In genomic region chr12:50246873-50247612, GRCh38 we compare ENCODE assay signal across 7 cellular contexts. TPM values are rescaled to one million over a fixed set of nuclear protein-coding genes. Genes with fewer than 3 reads are reported as not detected.
DNase-seq lines count a peak whose midpoint lies in the region; ATAC-seq lines count a peak whose summit lies in the region.

No MANE protein-coding gene starts in this region.

- ATAC-seq in GM19023 (IDR thresholded peaks at IDR 0.05; ENCODE audit: unreplicated experiment) (peak; percentile 52), HG03039 (IDR thresholded peaks at IDR 0.05; ENCODE audit: unreplicated experiment) (no peak)
- peak; percentile 54 for ATAC-seq in activated naive CD8-positive, alpha-beta T cell treated with anti-CD3 and anti-CD28 coated beads, Interleukin-2, amount 10 ng/mL, durations not matched to agents 7 days and 5 days (ENCODE audit: low read depth)

- no peaks in the 10 kb centered on the region for H3K4me1 ChIP-seq in iPS-15b (ENCODE audit: control insufficient read depth, insufficient read depth, low read length)

- H3K4me3 ChIP-seq in iPS-15b (ENCODE audit: low read depth, low read length): no peak overlapping the region

- no peaks in the 10 kb centered on the region for H3K27me3 Mint-ChIP-seq in activated naive CD8-positive, alpha-beta T cell treated with anti-CD3 and anti-CD28 coated beads, Interleukin-2, amount 10 ng/mL, durations not matched to agents 7 days and 5 days

- H3K9ac ChIP-seq in iPS-15b (ENCODE audit: low read depth, low read length): peak overlapping the region; percentile 54

- no peaks in the 10 kb centered on the region for H3K9me3 ChIP-seq in iPS-15b (ENCODE audit: control insufficient read depth, insufficient read depth, low read length)

- H3K27ac Mint-ChIP-seq in activated naive CD8-positive, alpha-beta T cell treated with anti-CD3 and anti-CD28 coated beads, Interleukin-2, amount 10 ng/mL, durations not matched to agents 7 days and 5 days: no peak overlapping the region

- H3K36me3 ChIP-seq in iPS-15b (ENCODE audit: control insufficient read depth, insufficient read depth, low read length): peaks cover 2% of the 10 kb centered on the region

- no peaks in the 10 kb centered on the region for H3K27me3 ChIP-seq in iPS-15b (ENCODE audit: control insufficient read depth, insufficient read depth, low read length)

- peaks cover 4% of the 10 kb centered on the region for H3K36me3 Mint-ChIP-seq in activated naive CD8-positive, alpha-beta T cell treated with anti-CD3 and anti-CD28 coated beads, Interleukin-2, amount 10 ng/mL, durations not matched to agents 7 days and 5 days

- peak; percentile 99 for DNase-seq in LHCN-M2 (ENCODE audit: low read depth)
- DNase-seq in activated naive CD8-positive, alpha-beta T cell treated with anti-CD3 and anti-CD28 coated beads, Interleukin-2, amount 10 ng/mL, durations not matched to agents 7 days and 5 days: no peak
- peak; percentile 36 to 52 for DNase-seq in stimulated activated CD8-positive, alpha-beta memory T cell treated with anti-CD3 and anti-CD28 coated beads, Interleukin-15, amount 100 ng/mL, for 48 hours (ENCODE audit: low read depth in 2 of 2)
- no peak for DNase-seq in NCI-H1092 (lab: John Stamatoyannopoulos, UW)

- H3K9me3 Mint-ChIP-seq in activated naive CD8-positive, alpha-beta T cell treated with anti-CD3 and anti-CD28 coated beads, Interleukin-2, amount 10 ng/mL, durations not matched to agents 7 days and 5 days: no peaks in the 10 kb centered on the region

- no peak overlapping the region for H3K4me3 Mint-ChIP-seq in activated naive CD8-positive, alpha-beta T cell treated with anti-CD3 and anti-CD28 coated beads, Interleukin-2, amount 10 ng/mL, durations not matched to agents 7 days and 5 days

- POLR2A ChIA-PET in activated naive CD8-positive, alpha-beta T cell treated with anti-CD3 and anti-CD28 coated beads, Interleukin-2, amount 10 ng/mL, durations not matched to agents 7 days and 5 days (lab: Charles Lee): no interaction called here

- H3K4me1 Mint-ChIP-seq in activated naive CD8-positive, alpha-beta T cell treated with anti-CD3 and anti-CD28 coated beads, Interleukin-2, amount 10 ng/mL, durations not matched to agents 7 days and 5 days: peaks cover 9% of the 10 kb centered on the region

RNA-seq across cellular contexts. Expression of gene LIMA1, which starts 36.3 kb away (rescaled TPM):
- total RNA-seq in LHCN-M2 (2014; rRNA removed): 74.7 and 85.9 TPM in 2 replicates
- 52.2 TPM for polyA plus RNA-seq in LHCN-M2 (2012)
- 10 to 100 TPM; 11.3 to 13.6 TPM for total RNA-seq in activated naive CD8-positive, alpha-beta T cell treated with anti-CD3 and anti-CD28 coated beads, Interleukin-2, amount 10 ng/mL, durations not matched to agents 7 days and 5 days

Comparison
In these comparisons a context has a peak if more than half of its experiments do, and no peak if none do; other contexts are left out.
1. DNase-seq: peak in LHCN-M2 (single experiment) and stimulated activated CD8-positive, alpha-beta memory T cell treated with anti-CD3 and anti-CD28 coated beads, Interleukin-15, amount 100 ng/mL, for 48 hours (2 of 2); none in activated naive CD8-positive, alpha-beta T cell treated with anti-CD3 and anti-CD28 coated beads, Interleukin-2, amount 10 ng/mL, durations not matched to agents 7 days and 5 days (single experiment) and NCI-H1092 (single experiment).